ENCODE assay signal across 10 cellular contexts in the genomic region with DNA sequence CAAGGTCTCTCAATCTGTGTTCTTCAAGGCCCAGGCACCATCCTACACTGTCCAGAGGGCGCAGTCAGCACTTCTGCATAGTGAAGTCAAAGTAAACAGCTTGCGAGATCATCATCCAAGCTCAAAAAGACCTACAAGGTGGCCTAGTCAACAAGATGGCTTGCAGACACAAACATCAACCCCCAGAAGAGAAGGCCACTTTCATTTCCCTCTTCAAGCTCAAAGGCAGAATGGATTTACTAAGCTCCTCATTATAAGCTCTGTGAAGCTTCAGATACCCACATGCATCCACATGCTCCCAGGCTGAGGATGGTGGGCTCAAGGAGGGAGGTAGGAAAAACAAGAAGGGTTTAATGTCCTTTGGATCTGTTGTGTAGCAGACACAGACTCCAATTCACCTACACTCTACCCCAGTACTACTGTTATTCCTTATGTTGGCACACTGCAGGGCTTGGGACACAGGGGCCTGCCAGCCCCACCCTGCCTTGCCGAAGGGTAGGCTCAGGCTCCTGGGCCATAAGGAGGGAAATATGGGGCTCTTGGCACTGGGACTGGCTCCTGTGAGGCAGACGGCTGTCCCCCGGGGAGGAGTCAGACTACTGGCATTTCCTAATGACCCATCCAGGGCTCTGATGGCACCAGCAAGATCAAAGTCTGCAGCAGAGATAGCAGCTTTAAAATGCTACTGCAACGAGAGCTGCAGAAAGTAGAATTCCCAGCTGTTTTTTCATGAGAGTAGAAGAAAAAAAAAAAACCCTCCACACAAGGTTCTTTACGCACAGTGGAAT. TPM values are rescaled to one million over a fixed set of nuclear protein-coding genes. Genes with fewer than 3 reads are reported as not detected.
DNase-seq lines count a peak whose midpoint lies in the region; ATAC-seq, FAIRE-seq and TF ChIP-seq lines count a peak whose summit lies in the region.
"Had no signal": no experiment of that assay in that cellular context is flagged by ENCODE, and none has a peak within 500 bp of the region (broad histone marks: within the 10 kb centered on the region; RNA-seq: fewer than 3 reads in every experiment).

No MANE protein-coding gene starts in this region.

- 65 to 71% methylated on average over 1 to 5 of the region's 7 CpGs for WGBS in mesodermal cell (ENCODE audit: insufficient coverage in 2 of 2), 2 experiments

- peak overlapping the region; percentile 42 for H3K4me3 Mint-ChIP-seq in astrocyte (ENCODE audit: unreplicated experiment)

- no peak for FAIRE-seq in astrocyte (lab: Jason Lieb, UNC)

- ATAC-seq in HG02852 (IDR thresholded peaks at IDR 0.05; ENCODE audit: unreplicated experiment): no peak
- ATAC-seq: Panc1 had no signal

- no peaks in the 10 kb centered on the region for H3K79me2 ChIP-seq in astrocyte (ENCODE audit: insufficient read depth, low read length)

- H3K27ac ChIP-seq in BLaER1 (peak overlapping the region; percentile 46), astrocyte (ENCODE audit: low read depth, low read length) (no peak overlapping the region), mesodermal cell (ENCODE audit: low read depth, low read length, severe bottlenecking) (peak overlapping the region; percentile 41)

- no peak overlapping the region for H3K27ac Mint-ChIP-seq in astrocyte (ENCODE audit: unreplicated experiment)

- H3K4me2 ChIP-seq in BLaER1: peak overlapping the region; percentile 43
- no peak overlapping the region for H3K4me2 ChIP-seq in astrocyte (ENCODE audit: low read length)

- no peak for TF ChIP-seq CTCF in astrocyte (IDR thresholded peaks at IDR 0.05; ENCODE audit: insufficient read depth, low read depth, low read length)

- H3K9ac ChIP-seq in BLaER1: peak overlapping the region; percentile 6; the same call in 1 of the 2 replicates
- no peak overlapping the region for H3K9ac ChIP-seq in astrocyte (ENCODE audit: low read length)

- H3K27me3 ChIP-seq in BLaER1 (no peaks in the 10 kb centered on the region), astrocyte (ENCODE audit: insufficient read depth, low read length) (no peaks in the 10 kb centered on the region)

- peaks cover 10% of the 10 kb centered on the region for H3K36me3 Mint-ChIP-seq in astrocyte (ENCODE audit: low read depth, unreplicated experiment)

- H3K9me3 Mint-ChIP-seq in astrocyte (ENCODE audit: unreplicated experiment): no peaks in the 10 kb centered on the region

- no peak overlapping the region for H2AFZ ChIP-seq in astrocyte (ENCODE audit: low read depth, low read length)

- no peaks in the 10 kb centered on the region for H3K9me3 ChIP-seq in BLaER1
- no peaks in the 10 kb centered on the region for H3K9me3 ChIP-seq in astrocyte (ENCODE audit: insufficient read depth, low read depth, low read length)
- H3K9me3 ChIP-seq in mesodermal cell (ENCODE audit: control insufficient read depth, low read length): no peaks in the 10 kb centered on the region

- peaks cover 65% of the 10 kb centered on the region for H3K36me3 ChIP-seq in BLaER1
- H3K36me3 ChIP-seq in astrocyte (ENCODE audit: insufficient read depth, low read length): no peaks in the 10 kb centered on the region
- peaks cover 32% of the 10 kb centered on the region for H3K36me3 ChIP-seq in mesodermal cell (ENCODE audit: control insufficient read depth, insufficient read depth, low read length)

- H3K4me1 Mint-ChIP-seq in astrocyte (ENCODE audit: low read depth, unreplicated experiment): peaks cover 18% of the 10 kb centered on the region

- H3K27me3 Mint-ChIP-seq in astrocyte (ENCODE audit: low read depth, unreplicated experiment): no peaks in the 10 kb centered on the region

- DNase-seq in HCEC 1CT: peak; percentile 16
- DNase-seq in astrocyte (ENCODE audit: low read depth): peak; percentile 32
- no peak for DNase-seq in mesenteric fat pad (ENCODE audit: low spot score)
- DNase-seq in activated CD4-positive, alpha-beta T cell treated with anti-CD3 and anti-CD28 coated beads for 4 hours: no peak
- DNase-seq in NCI-H748 treated with DMSO at 0.1 percent for 48 hours (lab: John Stamatoyannopoulos, UW): no peak
- DNase-seq: activated CD4-positive, alpha-beta T cell treated with anti-CD3 and anti-CD28 coated beads for 1 hour had no signal

- peaks cover 79% of the 10 kb centered on the region for H4K20me1 ChIP-seq in BLaER1
- peaks cover 84% of the 10 kb centered on the region for H4K20me1 ChIP-seq in astrocyte (ENCODE audit: insufficient read depth, low read length)

- peaks cover 59% of the 10 kb centered on the region for H3K4me1 ChIP-seq in BLaER1
- H3K4me1 ChIP-seq in astrocyte (ENCODE audit: insufficient read depth, low read length): no peaks in the 10 kb centered on the region
- peaks cover 34% of the 10 kb centered on the region for H3K4me1 ChIP-seq in mesodermal cell (ENCODE audit: control insufficient read depth, insufficient read depth, low read length, poor library complexity, severe bottlenecking)

- H3K4me3 ChIP-seq in BLaER1 (no peak overlapping the region), astrocyte (ENCODE audit: insufficient read depth, low read depth, low read length) (no peak overlapping the region), mesodermal cell (ENCODE audit: extremely low read depth, insufficient read depth, low read length, poor library complexity, severe bottlenecking) (no peak overlapping the region)

RNA-seq across cellular contexts. Expression of a gene that starts 42.0 kb away (rescaled TPM):
- total RNA-seq in astrocyte (0.82 and 0.91 TPM in 2 replicates), mesenteric fat pad (0.26 TPM)
- 1.00 TPM for polyA plus RNA-seq in mesodermal cell (2013, experiment 1 of 2)
- polyA plus RNA-seq in mesodermal cell (2013, experiment 2 of 2): 0.76 TPM

Comparison
In these comparisons a context has a peak if more than half of its experiments do, and no peak if none do; other contexts are left out.
1. DNase-seq: peak in HCEC 1CT (single experiment) and astrocyte (single experiment); none in mesenteric fat pad (single experiment), activated CD4-positive, alpha-beta T cell treated with anti-CD3 and anti-CD28 coated beads for 4 hours (0 of 2) and NCI-H748 treated with DMSO at 0.1 percent for 48 hours (single experiment).